1 cellular context compared by ENCODE assay signal in the genomic region with DNA sequence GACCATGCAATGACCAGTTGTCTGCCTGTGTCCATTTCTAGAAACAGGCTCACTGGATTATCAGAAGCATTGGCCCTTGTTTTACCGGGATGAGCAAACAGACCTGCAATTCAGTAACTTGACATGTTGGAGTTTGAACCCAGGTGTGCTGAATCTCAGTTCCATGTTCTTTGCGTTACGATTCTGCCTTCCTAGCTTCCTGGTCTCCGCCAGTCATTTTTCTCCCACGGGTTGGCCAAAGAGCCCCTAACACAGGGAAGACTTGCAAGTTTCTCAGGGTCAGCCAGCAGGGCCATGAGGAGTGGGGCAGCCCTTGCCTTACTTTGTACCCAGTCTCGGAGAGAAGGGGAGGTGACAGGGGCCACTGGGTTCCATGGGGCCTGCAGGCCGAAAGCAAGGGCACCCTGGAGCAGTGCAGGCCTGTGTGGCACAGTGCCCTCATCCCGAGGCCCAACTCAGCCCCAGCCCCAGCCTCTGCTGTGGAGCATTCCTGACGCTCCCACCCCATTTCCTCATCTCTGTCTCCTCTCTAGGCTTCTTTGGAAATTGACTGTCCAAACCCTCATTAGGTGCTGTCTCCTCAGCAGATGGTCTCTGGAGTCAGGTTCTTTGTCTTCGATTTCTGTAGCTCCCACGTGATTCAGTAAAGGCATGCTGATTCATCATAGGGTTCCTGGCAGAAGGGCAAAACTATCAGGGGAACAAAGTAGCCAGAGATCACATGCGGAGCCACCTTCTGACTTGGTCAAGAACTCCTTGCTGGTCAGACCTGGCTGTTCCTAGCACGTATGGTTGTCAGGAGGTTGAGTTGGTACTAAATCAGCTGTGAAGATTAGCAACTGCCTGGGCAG.
TF ChIP-seq lines count a peak whose summit lies in the region.

No MANE protein-coding gene starts in this region.

TF ChIP-seq in HepG2, 621 proteins besides CTCF, POLR2A, EP300 and RAD21 (continued from another document and continues in another):
- TF ChIP-seq, protein P1, sequence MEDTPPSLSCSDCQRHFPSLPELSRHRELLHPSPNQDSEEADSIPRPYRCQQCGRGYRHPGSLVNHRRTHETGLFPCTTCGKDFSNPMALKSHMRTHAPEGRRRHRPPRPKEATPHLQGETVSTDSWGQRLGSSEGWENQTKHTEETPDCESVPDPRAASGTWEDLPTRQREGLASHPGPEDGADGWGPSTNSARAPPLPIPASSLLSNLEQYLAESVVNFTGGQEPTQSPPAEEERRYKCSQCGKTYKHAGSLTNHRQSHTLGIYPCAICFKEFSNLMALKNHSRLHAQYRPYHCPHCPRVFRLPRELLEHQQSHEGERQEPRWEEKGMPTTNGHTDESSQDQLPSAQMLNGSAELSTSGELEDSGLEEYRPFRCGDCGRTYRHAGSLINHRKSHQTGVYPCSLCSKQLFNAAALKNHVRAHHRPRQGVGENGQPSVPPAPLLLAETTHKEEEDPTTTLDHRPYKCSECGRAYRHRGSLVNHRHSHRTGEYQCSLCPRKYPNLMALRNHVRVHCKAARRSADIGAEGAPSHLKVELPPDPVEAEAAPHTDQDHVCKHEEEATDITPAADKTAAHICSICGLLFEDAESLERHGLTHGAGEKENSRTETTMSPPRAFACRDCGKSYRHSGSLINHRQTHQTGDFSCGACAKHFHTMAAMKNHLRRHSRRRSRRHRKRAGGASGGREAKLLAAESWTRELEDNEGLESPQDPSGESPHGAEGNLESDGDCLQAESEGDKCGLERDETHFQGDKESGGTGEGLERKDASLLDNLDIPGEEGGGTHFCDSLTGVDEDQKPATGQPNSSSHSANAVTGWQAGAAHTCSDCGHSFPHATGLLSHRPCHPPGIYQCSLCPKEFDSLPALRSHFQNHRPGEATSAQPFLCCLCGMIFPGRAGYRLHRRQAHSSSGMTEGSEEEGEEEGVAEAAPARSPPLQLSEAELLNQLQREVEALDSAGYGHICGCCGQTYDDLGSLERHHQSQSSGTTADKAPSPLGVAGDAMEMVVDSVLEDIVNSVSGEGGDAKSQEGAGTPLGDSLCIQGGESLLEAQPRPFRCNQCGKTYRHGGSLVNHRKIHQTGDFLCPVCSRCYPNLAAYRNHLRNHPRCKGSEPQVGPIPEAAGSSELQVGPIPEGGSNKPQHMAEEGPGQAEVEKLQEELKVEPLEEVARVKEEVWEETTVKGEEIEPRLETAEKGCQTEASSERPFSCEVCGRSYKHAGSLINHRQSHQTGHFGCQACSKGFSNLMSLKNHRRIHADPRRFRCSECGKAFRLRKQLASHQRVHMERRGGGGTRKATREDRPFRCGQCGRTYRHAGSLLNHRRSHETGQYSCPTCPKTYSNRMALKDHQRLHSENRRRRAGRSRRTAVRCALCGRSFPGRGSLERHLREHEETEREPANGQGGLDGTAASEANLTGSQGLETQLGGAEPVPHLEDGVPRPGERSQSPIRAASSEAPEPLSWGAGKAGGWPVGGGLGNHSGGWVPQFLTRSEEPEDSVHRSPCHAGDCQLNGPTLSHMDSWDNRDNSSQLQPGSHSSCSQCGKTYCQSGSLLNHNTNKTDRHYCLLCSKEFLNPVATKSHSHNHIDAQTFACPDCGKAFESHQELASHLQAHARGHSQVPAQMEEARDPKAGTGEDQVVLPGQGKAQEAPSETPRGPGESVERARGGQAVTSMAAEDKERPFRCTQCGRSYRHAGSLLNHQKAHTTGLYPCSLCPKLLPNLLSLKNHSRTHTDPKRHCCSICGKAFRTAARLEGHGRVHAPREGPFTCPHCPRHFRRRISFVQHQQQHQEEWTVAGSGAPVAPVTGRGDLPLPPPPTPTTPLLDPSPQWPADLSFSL (CRISPR knock-in tag; IDR thresholded peaks at IDR 0.05): peak; percentile 58; the same call in 1 of the 2 replicates
- TF ChIP-seq, protein P2, sequence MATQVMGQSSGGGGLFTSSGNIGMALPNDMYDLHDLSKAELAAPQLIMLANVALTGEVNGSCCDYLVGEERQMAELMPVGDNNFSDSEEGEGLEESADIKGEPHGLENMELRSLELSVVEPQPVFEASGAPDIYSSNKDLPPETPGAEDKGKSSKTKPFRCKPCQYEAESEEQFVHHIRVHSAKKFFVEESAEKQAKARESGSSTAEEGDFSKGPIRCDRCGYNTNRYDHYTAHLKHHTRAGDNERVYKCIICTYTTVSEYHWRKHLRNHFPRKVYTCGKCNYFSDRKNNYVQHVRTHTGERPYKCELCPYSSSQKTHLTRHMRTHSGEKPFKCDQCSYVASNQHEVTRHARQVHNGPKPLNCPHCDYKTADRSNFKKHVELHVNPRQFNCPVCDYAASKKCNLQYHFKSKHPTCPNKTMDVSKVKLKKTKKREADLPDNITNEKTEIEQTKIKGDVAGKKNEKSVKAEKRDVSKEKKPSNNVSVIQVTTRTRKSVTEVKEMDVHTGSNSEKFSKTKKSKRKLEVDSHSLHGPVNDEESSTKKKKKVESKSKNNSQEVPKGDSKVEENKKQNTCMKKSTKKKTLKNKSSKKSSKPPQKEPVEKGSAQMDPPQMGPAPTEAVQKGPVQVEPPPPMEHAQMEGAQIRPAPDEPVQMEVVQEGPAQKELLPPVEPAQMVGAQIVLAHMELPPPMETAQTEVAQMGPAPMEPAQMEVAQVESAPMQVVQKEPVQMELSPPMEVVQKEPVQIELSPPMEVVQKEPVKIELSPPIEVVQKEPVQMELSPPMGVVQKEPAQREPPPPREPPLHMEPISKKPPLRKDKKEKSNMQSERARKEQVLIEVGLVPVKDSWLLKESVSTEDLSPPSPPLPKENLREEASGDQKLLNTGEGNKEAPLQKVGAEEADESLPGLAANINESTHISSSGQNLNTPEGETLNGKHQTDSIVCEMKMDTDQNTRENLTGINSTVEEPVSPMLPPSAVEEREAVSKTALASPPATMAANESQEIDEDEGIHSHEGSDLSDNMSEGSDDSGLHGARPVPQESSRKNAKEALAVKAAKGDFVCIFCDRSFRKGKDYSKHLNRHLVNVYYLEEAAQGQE (IDR thresholded peaks at IDR 0.05; ENCODE audit: borderline replicate concordance in 1 of 2, low read depth in 1 of 2, low read length in 2 of 2): peak in 1 of 2 experiments; percentile 45; a peak in 1 of 4 replicates
- peak; percentile 59 for TF ChIP-seq ZMYM2 (CRISPR knock-in tag; IDR thresholded peaks at IDR 0.05)
- no peak for TF ChIP-seq MTA3 (CRISPR knock-in tag; IDR thresholded peaks at IDR 0.05)
- TF ChIP-seq TMF1 (CRISPR knock-in tag; IDR thresholded peaks at IDR 0.05; ENCODE audit: low read depth): 0 out of 2 replicates have a peak, but pooled peaks have one; percentile 35
- TF ChIP-seq, protein P3, sequence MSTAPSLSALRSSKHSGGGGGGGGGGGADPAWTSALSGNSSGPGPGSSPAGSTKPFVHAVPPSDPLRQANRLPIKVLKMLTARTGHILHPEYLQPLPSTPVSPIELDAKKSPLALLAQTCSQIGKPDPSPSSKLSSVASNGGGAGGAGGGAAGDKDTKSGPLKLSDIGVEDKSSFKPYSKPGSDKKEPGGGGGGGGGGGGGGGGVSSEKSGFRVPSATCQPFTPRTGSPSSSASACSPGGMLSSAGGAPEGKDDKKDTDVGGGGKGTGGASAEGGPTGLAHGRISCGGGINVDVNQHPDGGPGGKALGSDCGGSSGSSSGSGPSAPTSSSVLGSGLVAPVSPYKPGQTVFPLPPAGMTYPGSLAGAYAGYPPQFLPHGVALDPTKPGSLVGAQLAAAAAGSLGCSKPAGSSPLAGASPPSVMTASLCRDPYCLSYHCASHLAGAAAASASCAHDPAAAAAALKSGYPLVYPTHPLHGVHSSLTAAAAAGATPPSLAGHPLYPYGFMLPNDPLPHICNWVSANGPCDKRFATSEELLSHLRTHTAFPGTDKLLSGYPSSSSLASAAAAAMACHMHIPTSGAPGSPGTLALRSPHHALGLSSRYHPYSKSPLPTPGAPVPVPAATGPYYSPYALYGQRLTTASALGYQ (CRISPR knock-in tag; IDR thresholded peaks at IDR 0.05): peak; percentile 76; the same call in 1 of the 2 replicates
- TF ChIP-seq, protein P4, sequence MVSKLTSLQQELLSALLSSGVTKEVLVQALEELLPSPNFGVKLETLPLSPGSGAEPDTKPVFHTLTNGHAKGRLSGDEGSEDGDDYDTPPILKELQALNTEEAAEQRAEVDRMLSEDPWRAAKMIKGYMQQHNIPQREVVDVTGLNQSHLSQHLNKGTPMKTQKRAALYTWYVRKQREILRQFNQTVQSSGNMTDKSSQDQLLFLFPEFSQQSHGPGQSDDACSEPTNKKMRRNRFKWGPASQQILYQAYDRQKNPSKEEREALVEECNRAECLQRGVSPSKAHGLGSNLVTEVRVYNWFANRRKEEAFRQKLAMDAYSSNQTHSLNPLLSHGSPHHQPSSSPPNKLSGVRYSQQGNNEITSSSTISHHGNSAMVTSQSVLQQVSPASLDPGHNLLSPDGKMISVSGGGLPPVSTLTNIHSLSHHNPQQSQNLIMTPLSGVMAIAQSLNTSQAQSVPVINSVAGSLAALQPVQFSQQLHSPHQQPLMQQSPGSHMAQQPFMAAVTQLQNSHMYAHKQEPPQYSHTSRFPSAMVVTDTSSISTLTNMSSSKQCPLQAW (CRISPR knock-in tag; IDR thresholded peaks at IDR 0.05): peak; percentile 86; the same call in 1 of the 2 replicates
- peak; percentile 82; the same call in 1 of the 2 replicates for TF ChIP-seq RCOR2 (CRISPR knock-in tag; IDR thresholded peaks at IDR 0.05)
- TF ChIP-seq CCAR2 (optimal IDR thresholded peaks at IDR 0.05; ENCODE audit: low read depth, low read length): no peak
- peak; percentile 91 for TF ChIP-seq BCL6 (CRISPR knock-in tag; IDR thresholded peaks at IDR 0.05)
- TF ChIP-seq ZNF441 (CRISPR knock-in tag; IDR thresholded peaks at IDR 0.05; ENCODE audit: borderline replicate concordance): 0 out of 2 replicates have a peak, but pooled peaks have one; percentile 70
- peak; percentile 79 for TF ChIP-seq SIX1 (CRISPR knock-in tag; IDR thresholded peaks at IDR 0.05; ENCODE audit: borderline replicate concordance)
- TF ChIP-seq PPARG (CRISPR knock-in tag; conservative IDR thresholded peaks at IDR 0.05): 0 out of 2 replicates have a peak, but pooled peaks have one; percentile 49
- TF ChIP-seq PHF5A (CRISPR knock-in tag; IDR thresholded peaks at IDR 0.05; ENCODE audit: low read depth, unreplicated experiment): peak; percentile 86
- TF ChIP-seq ZFX (CRISPR knock-in tag; IDR thresholded peaks at IDR 0.05; ENCODE audit: low read depth): peak; percentile 96
- 0 out of 2 replicates have a peak, but pooled peaks have one; percentile 82 for TF ChIP-seq ZFP36L1 (CRISPR knock-in tag; IDR thresholded peaks at IDR 0.05)
- no peak for TF ChIP-seq ZNF777 (CRISPR knock-in tag; IDR thresholded peaks at IDR 0.05)
- peak; percentile 49; the same call in 1 of the 2 replicates for TF ChIP-seq GLI4 (CRISPR knock-in tag; IDR thresholded peaks at IDR 0.05; ENCODE audit: borderline replicate concordance)
- no peak for TF ChIP-seq ZKSCAN1 (IDR thresholded peaks at IDR 0.05; ENCODE audit: low read length)
- TF ChIP-seq KLF11 (CRISPR knock-in tag; IDR thresholded peaks at IDR 0.05): peak; percentile 28; the same call in 1 of the 2 replicates
- no peak for TF ChIP-seq ZNF674 (CRISPR knock-in tag; IDR thresholded peaks at IDR 0.05; ENCODE audit: low read depth)
- peak; percentile 31; the same call in 1 of the 2 replicates for TF ChIP-seq GATAD1 (CRISPR knock-in tag; IDR thresholded peaks at IDR 0.05)
- TF ChIP-seq, protein P5, sequence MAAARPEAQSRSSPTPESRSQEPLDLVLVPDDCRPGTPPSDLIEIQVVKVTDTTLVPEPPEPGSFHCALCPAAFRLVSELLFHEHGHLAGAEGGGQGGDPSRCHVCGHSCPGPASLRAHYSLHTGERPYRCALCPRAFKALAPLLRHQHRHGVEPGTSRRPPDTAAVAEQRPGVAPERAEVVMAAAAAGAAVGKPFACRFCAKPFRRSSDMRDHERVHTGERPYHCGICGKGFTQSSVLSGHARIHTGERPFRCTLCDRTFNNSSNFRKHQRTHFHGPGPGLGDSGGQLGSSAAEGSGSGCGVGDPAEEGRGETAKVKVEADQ (CRISPR knock-in tag; IDR thresholded peaks at IDR 0.05; ENCODE audit: borderline replicate concordance): 0 out of 2 replicates have a peak, but pooled peaks have one; percentile 36
- TF ChIP-seq BRD4 (CRISPR knock-in tag; IDR thresholded peaks at IDR 0.05): peak; percentile 57
- TF ChIP-seq, protein P6, sequence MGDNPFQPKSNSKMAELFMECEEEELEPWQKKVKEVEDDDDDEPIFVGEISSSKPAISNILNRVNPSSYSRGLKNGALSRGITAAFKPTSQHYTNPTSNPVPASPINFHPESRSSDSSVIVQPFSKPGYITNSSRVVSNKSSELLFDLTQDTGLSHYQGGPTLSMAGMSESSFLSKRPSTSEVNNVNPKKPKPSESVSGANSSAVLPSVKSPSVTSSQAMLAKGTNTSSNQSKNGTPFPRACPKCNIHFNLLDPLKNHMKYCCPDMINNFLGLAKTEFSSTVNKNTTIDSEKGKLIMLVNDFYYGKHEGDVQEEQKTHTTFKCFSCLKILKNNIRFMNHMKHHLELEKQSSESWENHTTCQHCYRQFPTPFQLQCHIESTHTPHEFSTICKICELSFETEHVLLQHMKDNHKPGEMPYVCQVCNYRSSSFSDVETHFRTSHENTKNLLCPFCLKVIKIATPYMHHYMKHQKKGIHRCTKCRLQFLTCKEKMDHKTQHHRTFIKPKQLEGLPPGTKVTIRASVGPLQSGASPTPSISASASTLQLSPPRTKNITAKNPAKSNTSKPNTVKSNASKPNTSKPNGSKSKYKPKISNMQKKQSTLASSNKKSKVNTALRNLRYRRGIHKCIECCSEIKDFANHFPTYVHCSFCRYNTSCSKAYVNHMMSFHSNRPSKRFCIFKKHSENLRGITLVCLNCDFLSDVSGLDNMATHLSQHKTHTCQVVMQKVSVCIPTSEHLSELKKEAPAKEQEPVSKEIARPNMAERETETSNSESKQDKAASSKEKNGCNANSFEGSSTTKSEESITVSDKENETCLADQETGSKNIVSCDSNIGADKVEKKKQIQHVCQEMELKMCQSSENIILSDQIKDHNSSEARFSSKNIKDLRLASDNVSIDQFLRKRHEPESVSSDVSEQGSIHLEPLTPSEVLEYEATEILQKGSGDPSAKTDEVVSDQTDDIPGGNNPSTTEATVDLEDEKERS (CRISPR knock-in tag; IDR thresholded peaks at IDR 0.05): peak; percentile 69; the same call in 1 of the 2 replicates
- TF ChIP-seq RELA (CRISPR knock-in tag; IDR thresholded peaks at IDR 0.05): peak; percentile 55; the same call in 1 of the 2 replicates
- TF ChIP-seq ZSCAN25 (CRISPR knock-in tag; IDR thresholded peaks at IDR 0.05): 0 out of 2 replicates have a peak, but pooled peaks have one; percentile 48
- TF ChIP-seq, protein P7, sequence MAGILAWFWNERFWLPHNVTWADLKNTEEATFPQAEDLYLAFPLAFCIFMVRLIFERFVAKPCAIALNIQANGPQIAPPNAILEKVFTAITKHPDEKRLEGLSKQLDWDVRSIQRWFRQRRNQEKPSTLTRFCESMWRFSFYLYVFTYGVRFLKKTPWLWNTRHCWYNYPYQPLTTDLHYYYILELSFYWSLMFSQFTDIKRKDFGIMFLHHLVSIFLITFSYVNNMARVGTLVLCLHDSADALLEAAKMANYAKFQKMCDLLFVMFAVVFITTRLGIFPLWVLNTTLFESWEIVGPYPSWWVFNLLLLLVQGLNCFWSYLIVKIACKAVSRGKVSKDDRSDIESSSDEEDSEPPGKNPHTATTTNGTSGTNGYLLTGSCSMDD (CRISPR knock-in tag; IDR thresholded peaks at IDR 0.05): no peak
